2 cellular contexts compared by ENCODE assay signal in the genomic region with DNA sequence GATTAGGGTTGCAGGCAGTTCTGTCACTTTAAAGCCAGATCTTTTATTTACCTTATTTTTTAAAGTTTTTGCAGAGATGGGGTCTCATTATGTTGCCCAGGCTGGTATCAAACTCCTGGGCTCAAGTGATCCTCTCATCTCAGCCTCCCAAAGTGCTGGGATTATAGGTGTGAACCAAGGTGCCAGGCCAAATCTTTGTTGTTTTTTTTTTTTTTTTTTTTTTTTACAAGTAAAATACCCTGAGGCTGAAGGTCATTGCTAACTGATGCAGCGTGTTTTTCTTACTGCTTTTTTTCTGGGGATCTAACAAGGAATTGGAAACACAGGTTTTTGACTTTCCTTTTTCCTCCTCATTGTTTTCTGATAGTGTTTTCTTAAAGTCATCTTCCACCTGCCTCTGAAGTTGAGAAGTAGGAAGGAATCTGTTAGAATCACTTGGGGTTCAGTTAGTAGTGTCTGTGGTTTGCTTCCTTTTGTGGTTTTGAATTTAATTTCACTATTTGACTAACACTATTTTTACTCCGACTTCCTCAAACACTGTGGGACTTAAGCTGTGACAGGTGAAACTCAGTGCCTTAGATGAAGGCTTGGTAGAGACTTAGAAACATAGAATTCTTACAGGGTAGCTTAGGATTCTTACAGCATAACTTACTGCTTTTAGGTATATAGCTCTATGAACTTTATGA.
TF ChIP-seq lines count a peak whose summit lies in the region.

No MANE protein-coding gene starts in this region.

TF ChIP-seq in IMR-90, 13 proteins besides CTCF, POLR2A, EP300 and RAD21:
- no peak for TF ChIP-seq FOS (IDR thresholded peaks at IDR 0.05; ENCODE audit: low read depth, low read length)
- no peak for TF ChIP-seq SMC3 (IDR thresholded peaks at IDR 0.05; ENCODE audit: low read depth, low read length)
- TF ChIP-seq MAFK (IDR thresholded peaks at IDR 0.05; ENCODE audit: low read depth, low read length), result no peak
- TF ChIP-seq MXI1 (IDR thresholded peaks at IDR 0.05; ENCODE audit: borderline replicate concordance, low read depth, low read length), result no peak
- TF ChIP-seq, protein P1, sequence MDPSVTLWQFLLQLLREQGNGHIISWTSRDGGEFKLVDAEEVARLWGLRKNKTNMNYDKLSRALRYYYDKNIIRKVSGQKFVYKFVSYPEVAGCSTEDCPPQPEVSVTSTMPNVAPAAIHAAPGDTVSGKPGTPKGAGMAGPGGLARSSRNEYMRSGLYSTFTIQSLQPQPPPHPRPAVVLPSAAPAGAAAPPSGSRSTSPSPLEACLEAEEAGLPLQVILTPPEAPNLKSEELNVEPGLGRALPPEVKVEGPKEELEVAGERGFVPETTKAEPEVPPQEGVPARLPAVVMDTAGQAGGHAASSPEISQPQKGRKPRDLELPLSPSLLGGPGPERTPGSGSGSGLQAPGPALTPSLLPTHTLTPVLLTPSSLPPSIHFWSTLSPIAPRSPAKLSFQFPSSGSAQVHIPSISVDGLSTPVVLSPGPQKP (IDR thresholded peaks at IDR 0.05; ENCODE audit: borderline replicate concordance, low read depth, low read length), result no peak
- TF ChIP-seq CEBPB (IDR thresholded peaks at IDR 0.05; ENCODE audit: low read depth, low read length), result no peak
- TF ChIP-seq BHLHE40 (IDR thresholded peaks at IDR 0.05; ENCODE audit: low read depth, low read length), result no peak
- TF ChIP-seq RCOR1 (IDR thresholded peaks at IDR 0.05; ENCODE audit: insufficient replicate concordance, low read length), result no peak
- TF ChIP-seq CHD1 (IDR thresholded peaks at IDR 0.05; ENCODE audit: low read depth, low read length), result no peak
- TF ChIP-seq, protein P2, sequence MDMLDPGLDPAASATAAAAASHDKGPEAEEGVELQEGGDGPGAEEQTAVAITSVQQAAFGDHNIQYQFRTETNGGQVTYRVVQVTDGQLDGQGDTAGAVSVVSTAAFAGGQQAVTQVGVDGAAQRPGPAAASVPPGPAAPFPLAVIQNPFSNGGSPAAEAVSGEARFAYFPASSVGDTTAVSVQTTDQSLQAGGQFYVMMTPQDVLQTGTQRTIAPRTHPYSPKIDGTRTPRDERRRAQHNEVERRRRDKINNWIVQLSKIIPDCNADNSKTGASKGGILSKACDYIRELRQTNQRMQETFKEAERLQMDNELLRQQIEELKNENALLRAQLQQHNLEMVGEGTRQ (IDR thresholded peaks at IDR 0.05; ENCODE audit: low read depth, low read length), result no peak

TF ChIP-seq in GM12878, 131 proteins besides CTCF, POLR2A, EP300 and RAD21 (continues in another document):
- TF ChIP-seq, protein P3, sequence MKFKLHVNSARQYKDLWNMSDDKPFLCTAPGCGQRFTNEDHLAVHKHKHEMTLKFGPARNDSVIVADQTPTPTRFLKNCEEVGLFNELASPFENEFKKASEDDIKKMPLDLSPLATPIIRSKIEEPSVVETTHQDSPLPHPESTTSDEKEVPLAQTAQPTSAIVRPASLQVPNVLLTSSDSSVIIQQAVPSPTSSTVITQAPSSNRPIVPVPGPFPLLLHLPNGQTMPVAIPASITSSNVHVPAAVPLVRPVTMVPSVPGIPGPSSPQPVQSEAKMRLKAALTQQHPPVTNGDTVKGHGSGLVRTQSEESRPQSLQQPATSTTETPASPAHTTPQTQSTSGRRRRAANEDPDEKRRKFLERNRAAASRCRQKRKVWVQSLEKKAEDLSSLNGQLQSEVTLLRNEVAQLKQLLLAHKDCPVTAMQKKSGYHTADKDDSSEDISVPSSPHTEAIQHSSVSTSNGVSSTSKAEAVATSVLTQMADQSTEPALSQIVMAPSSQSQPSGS (IDR thresholded peaks at IDR 0.05; ENCODE audit: low read length), result peak; percentile 67
- TF ChIP-seq, protein P4, sequence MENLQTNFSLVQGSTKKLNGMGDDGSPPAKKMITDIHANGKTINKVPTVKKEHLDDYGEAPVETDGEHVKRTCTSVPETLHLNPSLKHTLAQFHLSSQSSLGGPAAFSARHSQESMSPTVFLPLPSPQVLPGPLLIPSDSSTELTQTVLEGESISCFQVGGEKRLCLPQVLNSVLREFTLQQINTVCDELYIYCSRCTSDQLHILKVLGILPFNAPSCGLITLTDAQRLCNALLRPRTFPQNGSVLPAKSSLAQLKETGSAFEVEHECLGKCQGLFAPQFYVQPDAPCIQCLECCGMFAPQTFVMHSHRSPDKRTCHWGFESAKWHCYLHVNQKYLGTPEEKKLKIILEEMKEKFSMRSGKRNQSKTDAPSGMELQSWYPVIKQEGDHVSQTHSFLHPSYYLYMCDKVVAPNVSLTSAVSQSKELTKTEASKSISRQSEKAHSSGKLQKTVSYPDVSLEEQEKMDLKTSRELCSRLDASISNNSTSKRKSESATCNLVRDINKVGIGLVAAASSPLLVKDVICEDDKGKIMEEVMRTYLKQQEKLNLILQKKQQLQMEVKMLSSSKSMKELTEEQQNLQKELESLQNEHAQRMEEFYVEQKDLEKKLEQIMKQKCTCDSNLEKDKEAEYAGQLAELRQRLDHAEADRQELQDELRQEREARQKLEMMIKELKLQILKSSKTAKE (IDR thresholded peaks at IDR 0.05; ENCODE audit: low read depth, poor library complexity, severe bottlenecking), result peak; percentile 72
- TF ChIP-seq CEBPB (IDR thresholded peaks at IDR 0.05; ENCODE audit: borderline replicate concordance in 1 of 2, low read depth in 2 of 2, low read length in 2 of 2), result no peak
- TF ChIP-seq, protein P5, sequence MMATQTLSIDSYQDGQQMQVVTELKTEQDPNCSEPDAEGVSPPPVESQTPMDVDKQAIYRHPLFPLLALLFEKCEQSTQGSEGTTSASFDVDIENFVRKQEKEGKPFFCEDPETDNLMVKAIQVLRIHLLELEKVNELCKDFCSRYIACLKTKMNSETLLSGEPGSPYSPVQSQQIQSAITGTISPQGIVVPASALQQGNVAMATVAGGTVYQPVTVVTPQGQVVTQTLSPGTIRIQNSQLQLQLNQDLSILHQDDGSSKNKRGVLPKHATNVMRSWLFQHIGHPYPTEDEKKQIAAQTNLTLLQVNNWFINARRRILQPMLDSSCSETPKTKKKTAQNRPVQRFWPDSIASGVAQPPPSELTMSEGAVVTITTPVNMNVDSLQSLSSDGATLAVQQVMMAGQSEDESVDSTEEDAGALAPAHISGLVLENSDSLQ (IDR thresholded peaks at IDR 0.05), result peak; percentile 59
- TF ChIP-seq, protein P6, sequence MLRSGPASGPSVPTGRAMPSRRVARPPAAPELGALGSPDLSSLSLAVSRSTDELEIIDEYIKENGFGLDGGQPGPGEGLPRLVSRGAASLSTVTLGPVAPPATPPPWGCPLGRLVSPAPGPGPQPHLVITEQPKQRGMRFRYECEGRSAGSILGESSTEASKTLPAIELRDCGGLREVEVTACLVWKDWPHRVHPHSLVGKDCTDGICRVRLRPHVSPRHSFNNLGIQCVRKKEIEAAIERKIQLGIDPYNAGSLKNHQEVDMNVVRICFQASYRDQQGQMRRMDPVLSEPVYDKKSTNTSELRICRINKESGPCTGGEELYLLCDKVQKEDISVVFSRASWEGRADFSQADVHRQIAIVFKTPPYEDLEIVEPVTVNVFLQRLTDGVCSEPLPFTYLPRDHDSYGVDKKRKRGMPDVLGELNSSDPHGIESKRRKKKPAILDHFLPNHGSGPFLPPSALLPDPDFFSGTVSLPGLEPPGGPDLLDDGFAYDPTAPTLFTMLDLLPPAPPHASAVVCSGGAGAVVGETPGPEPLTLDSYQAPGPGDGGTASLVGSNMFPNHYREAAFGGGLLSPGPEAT (IDR thresholded peaks at IDR 0.05; ENCODE audit: low read depth), result peak; percentile 87
- 0 out of 2 replicates have a peak, but pooled peaks have one; percentile 43 for TF ChIP-seq NR2F1 (conservative IDR thresholded peaks at IDR 0.05)
- TF ChIP-seq CHD1 (IDR thresholded peaks at IDR 0.05; ENCODE audit: low read depth, low read length), result no peak
- peak; percentile 99 for TF ChIP-seq RUNX3 (IDR thresholded peaks at IDR 0.05; ENCODE audit: low read length)
- peak; percentile 74 for TF ChIP-seq NFIC (IDR thresholded peaks at IDR 0.05; ENCODE audit: low read depth, low read length)
- TF ChIP-seq ZNF217 (IDR thresholded peaks at IDR 0.05), result peak; percentile 62; the same call in 1 of the 2 replicates
- no peak for TF ChIP-seq PAX5 (IDR thresholded peaks at IDR 0.05; ENCODE audit: borderline replicate concordance, low read depth, low read length)
- TF ChIP-seq, protein P7, sequence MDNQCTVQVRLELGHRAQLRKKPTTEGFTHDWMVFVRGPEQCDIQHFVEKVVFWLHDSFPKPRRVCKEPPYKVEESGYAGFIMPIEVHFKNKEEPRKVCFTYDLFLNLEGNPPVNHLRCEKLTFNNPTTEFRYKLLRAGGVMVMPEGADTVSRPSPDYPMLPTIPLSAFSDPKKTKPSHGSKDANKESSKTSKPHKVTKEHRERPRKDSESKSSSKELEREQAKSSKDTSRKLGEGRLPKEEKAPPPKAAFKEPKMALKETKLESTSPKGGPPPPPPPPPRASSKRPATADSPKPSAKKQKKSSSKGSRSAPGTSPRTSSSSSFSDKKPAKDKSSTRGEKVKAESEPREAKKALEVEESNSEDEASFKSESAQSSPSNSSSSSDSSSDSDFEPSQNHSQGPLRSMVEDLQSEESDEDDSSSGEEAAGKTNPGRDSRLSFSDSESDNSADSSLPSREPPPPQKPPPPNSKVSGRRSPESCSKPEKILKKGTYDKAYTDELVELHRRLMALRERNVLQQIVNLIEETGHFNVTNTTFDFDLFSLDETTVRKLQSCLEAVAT (IDR thresholded peaks at IDR 0.05), result peak; percentile 94
- TF ChIP-seq NBN (IDR thresholded peaks at IDR 0.05), result no peak
- peak; percentile 94 for TF ChIP-seq IKZF1 (conservative IDR thresholded peaks at IDR 0.05)
- TF ChIP-seq SPI1 (IDR thresholded peaks at IDR 0.05; ENCODE audit: borderline replicate concordance, insufficient read depth, low read depth, low read length), result peak; percentile 86
- peak; percentile 36; the same call in 1 of the 2 replicates for TF ChIP-seq ZNF384 (IDR thresholded peaks at IDR 0.05; ENCODE audit: borderline replicate concordance, low read depth, low read length)
- TF ChIP-seq, protein P8, sequence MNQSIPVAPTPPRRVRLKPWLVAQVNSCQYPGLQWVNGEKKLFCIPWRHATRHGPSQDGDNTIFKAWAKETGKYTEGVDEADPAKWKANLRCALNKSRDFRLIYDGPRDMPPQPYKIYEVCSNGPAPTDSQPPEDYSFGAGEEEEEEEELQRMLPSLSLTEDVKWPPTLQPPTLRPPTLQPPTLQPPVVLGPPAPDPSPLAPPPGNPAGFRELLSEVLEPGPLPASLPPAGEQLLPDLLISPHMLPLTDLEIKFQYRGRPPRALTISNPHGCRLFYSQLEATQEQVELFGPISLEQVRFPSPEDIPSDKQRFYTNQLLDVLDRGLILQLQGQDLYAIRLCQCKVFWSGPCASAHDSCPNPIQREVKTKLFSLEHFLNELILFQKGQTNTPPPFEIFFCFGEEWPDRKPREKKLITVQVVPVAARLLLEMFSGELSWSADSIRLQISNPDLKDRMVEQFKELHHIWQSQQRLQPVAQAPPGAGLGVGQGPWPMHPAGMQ (IDR thresholded peaks at IDR 0.05; ENCODE audit: borderline replicate concordance), result no peak
- peak; percentile 82 for TF ChIP-seq JUNB (IDR thresholded peaks at IDR 0.05)
- TF ChIP-seq POLR2AphosphoS2 (IDR thresholded peaks at IDR 0.05; ENCODE audit: low read depth, low read length), result no peak
- peak; percentile 86 for TF ChIP-seq EED (IDR thresholded peaks at IDR 0.05; ENCODE audit: low read depth)
- TF ChIP-seq DPF2 (IDR thresholded peaks at IDR 0.05), result peak; percentile 63; the same call in 1 of the 2 replicates
- peak in 1 of 2 experiments; percentile 87; a peak in 1 of 4 replicates for TF ChIP-seq ETV6 (conservative IDR thresholded peaks at IDR 0.05 in 1 of 2, IDR thresholded peaks at IDR 0.05 in 1 of 2; ENCODE audit: borderline replicate concordance in 1 of 2, low read depth in 1 of 2)
- TF ChIP-seq TBL1XR1 (IDR thresholded peaks at IDR 0.05; ENCODE audit: low read depth, low read length), result 0 out of 2 replicates have a peak, but pooled peaks have one; percentile 14
- TF ChIP-seq FOXM1 (IDR thresholded peaks at IDR 0.05; ENCODE audit: low read depth, low read length), result peak; percentile 31; the same call in 1 of the 2 replicates
- TF ChIP-seq MTA3 (IDR thresholded peaks at IDR 0.05; ENCODE audit: borderline replicate concordance, low read length), result no peak; the same call in 1 of the 2 replicates
- TF ChIP-seq CREM (IDR thresholded peaks at IDR 0.05; ENCODE audit: low read depth), result peak; percentile 39; the same call in 1 of the 2 replicates
- TF ChIP-seq, protein P9, sequence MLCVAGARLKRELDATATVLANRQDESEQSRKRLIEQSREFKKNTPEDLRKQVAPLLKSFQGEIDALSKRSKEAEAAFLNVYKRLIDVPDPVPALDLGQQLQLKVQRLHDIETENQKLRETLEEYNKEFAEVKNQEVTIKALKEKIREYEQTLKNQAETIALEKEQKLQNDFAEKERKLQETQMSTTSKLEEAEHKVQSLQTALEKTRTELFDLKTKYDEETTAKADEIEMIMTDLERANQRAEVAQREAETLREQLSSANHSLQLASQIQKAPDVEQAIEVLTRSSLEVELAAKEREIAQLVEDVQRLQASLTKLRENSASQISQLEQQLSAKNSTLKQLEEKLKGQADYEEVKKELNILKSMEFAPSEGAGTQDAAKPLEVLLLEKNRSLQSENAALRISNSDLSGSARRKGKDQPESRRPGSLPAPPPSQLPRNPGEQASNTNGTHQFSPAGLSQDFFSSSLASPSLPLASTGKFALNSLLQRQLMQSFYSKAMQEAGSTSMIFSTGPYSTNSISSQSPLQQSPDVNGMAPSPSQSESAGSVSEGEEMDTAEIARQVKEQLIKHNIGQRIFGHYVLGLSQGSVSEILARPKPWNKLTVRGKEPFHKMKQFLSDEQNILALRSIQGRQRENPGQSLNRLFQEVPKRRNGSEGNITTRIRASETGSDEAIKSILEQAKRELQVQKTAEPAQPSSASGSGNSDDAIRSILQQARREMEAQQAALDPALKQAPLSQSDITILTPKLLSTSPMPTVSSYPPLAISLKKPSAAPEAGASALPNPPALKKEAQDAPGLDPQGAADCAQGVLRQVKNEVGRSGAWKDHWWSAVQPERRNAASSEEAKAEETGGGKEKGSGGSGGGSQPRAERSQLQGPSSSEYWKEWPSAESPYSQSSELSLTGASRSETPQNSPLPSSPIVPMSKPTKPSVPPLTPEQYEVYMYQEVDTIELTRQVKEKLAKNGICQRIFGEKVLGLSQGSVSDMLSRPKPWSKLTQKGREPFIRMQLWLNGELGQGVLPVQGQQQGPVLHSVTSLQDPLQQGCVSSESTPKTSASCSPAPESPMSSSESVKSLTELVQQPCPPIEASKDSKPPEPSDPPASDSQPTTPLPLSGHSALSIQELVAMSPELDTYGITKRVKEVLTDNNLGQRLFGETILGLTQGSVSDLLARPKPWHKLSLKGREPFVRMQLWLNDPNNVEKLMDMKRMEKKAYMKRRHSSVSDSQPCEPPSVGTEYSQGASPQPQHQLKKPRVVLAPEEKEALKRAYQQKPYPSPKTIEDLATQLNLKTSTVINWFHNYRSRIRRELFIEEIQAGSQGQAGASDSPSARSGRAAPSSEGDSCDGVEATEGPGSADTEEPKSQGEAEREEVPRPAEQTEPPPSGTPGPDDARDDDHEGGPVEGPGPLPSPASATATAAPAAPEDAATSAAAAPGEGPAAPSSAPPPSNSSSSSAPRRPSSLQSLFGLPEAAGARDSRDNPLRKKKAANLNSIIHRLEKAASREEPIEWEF (IDR thresholded peaks at IDR 0.05; ENCODE audit: insufficient replicate concordance, low read depth, low read length), result no peak
- peak; percentile 39; the same call in 1 of the 2 replicates for TF ChIP-seq ATF7 (IDR thresholded peaks at IDR 0.05; ENCODE audit: low read depth)
- TF ChIP-seq BHLHE40 (IDR thresholded peaks at IDR 0.05; ENCODE audit: borderline replicate concordance in 1 of 2, low read depth in 2 of 2, low read length in 1 of 2), result 0 out of 4 replicates have a peak, but pooled peaks of 1 of the 2 experiments have one; percentile 35
- peak; percentile 96 for TF ChIP-seq IKZF2 (IDR thresholded peaks at IDR 0.05)
- TF ChIP-seq CBFB (IDR thresholded peaks at IDR 0.05; ENCODE audit: low read depth), result peak; percentile 88
- TF ChIP-seq IRF4 (IDR thresholded peaks at IDR 0.05; ENCODE audit: low read depth, low read length), result peak; percentile 76
- 0 out of 2 replicates have a peak, but pooled peaks have one; percentile 33 for TF ChIP-seq STAT3 (IDR thresholded peaks at IDR 0.05; ENCODE audit: low read depth, low read length)
- no peak for TF ChIP-seq ZBED1 (IDR thresholded peaks at IDR 0.05; ENCODE audit: borderline replicate concordance)
- 0 out of 2 replicates have a peak, but pooled peaks have one; percentile 14 for TF ChIP-seq SMC3 (IDR thresholded peaks at IDR 0.05; ENCODE audit: borderline replicate concordance, low read length)
